1 cellular context compared by ENCODE assay signal in the genomic region with DNA sequence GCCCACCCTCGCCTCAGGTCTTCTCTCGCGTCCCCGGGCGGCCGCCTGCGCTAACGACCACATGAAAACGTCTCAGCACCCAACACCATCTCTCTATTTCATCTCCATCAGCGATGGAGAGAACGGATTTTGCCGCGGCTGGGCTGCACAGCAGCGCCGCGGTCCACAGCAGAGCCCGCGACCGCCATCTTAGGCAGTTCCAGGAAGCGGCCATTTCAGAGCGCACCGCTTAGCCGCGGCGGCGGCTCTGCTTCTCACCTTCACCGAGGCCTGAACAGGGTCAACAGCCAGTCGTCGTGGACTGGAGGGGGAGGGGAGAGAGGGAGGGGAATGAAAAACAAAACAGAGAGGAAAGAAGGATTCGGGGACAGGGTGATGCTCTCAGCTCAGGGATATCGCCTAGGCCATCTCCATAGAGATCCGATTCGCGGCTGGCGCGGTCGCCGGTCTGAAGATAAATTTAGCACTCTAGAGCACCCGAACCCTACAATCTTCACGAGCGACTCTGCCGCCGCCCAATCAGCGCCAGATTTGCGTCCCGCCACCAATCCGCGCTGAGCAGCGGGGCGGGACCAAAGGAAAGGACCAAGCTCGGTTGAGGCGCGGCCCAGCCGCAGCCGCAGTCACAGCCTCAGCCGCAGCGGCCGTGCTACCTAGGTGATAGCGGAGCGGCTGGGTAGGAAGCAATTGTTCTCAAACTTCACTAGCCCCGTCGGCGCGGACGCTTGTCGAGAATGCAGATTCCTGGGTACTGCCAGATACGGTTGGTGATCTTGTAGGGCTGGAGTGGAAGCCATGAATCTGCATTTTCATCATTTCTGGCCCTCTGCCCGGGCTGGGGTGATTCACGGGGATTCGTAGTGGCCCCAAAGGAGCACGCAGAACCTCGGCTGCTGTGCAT.
TF ChIP-seq lines count a peak whose summit lies in the region.

A gene (minus strand): TSS at position 450 of the 901 bp plus-strand sequence. CDS start 3,108 bp downstream, outside the sequence.

TF ChIP-seq in K562, 482 proteins besides CTCF, POLR2A, EP300 and RAD21 (continued from another document and continues in another):
- TF ChIP-seq, protein P1, sequence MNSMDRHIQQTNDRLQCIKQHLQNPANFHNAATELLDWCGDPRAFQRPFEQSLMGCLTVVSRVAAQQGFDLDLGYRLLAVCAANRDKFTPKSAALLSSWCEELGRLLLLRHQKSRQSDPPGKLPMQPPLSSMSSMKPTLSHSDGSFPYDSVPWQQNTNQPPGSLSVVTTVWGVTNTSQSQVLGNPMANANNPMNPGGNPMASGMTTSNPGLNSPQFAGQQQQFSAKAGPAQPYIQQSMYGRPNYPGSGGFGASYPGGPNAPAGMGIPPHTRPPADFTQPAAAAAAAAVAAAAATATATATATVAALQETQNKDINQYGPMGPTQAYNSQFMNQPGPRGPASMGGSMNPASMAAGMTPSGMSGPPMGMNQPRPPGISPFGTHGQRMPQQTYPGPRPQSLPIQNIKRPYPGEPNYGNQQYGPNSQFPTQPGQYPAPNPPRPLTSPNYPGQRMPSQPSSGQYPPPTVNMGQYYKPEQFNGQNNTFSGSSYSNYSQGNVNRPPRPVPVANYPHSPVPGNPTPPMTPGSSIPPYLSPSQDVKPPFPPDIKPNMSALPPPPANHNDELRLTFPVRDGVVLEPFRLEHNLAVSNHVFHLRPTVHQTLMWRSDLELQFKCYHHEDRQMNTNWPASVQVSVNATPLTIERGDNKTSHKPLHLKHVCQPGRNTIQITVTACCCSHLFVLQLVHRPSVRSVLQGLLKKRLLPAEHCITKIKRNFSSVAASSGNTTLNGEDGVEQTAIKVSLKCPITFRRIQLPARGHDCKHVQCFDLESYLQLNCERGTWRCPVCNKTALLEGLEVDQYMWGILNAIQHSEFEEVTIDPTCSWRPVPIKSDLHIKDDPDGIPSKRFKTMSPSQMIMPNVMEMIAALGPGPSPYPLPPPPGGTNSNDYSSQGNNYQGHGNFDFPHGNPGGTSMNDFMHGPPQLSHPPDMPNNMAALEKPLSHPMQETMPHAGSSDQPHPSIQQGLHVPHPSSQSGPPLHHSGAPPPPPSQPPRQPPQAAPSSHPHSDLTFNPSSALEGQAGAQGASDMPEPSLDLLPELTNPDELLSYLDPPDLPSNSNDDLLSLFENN (IDR thresholded peaks at IDR 0.05; ENCODE audit: low read depth in 2 of 2, low read length in 2 of 2): peak in 1 of 2 experiments; percentile 12; a peak in 2 of 4 replicates
- TF ChIP-seq ZNF583 (CRISPR knock-in tag; IDR thresholded peaks at IDR 0.05) (peak; percentile 68; the same call in 1 of the 2 replicates), SMAD4 (CRISPR knock-in tag; conservative IDR thresholded peaks at IDR 0.05) (peak; percentile 76), NFIC (IDR thresholded peaks at IDR 0.05) (peak; percentile 98), EHMT2 (IDR thresholded peaks at IDR 0.05) (peak; percentile 62; the same call in 1 of the 2 replicates), TSC22D4 (tag; IDR thresholded peaks at IDR 0.05) (no peak), HDAC1 (IDR thresholded peaks at IDR 0.05) (peak in 1 of 2 experiments; percentile 64; a peak in 2 of 4 replicates), ATF1 (CRISPR knock-in tag; IDR thresholded peaks at IDR 0.05) (no peak), ATF1 (tag; IDR thresholded peaks at IDR 0.05) (peak; percentile 73), ELF4 (CRISPR knock-in tag; IDR thresholded peaks at IDR 0.05) (0 out of 2 replicates have a peak, but pooled peaks have one; percentile 39), ZBTB1 (CRISPR knock-in tag; IDR thresholded peaks at IDR 0.05; ENCODE audit: borderline replicate concordance, low read depth) (0 out of 2 replicates have a peak, but pooled peaks have one; percentile 38), ZNF316 (IDR thresholded peaks at IDR 0.05) (peak; percentile 83), ZNF445 (CRISPR knock-in tag; IDR thresholded peaks at IDR 0.05; ENCODE audit: low read depth) (no peak), CSDE1 (IDR thresholded peaks at IDR 0.05) (peak; percentile 33 to 93; a peak in 2 of 4 replicates), KLF6 (CRISPR knock-in tag; IDR thresholded peaks at IDR 0.05; ENCODE audit: borderline replicate concordance) (0 out of 2 replicates have a peak, but pooled peaks have one; percentile 6), FOXP1 (CRISPR knock-in tag; IDR thresholded peaks at IDR 0.05) (no peak), HMG20B (CRISPR knock-in tag; IDR thresholded peaks at IDR 0.05) (no peak), CXXC5 (CRISPR knock-in tag; IDR thresholded peaks at IDR 0.05) (peak; percentile 82), ZNF57 (CRISPR knock-in tag; IDR thresholded peaks at IDR 0.05) (0 out of 2 replicates have a peak, but pooled peaks have one; percentile 58), ZNF561 (CRISPR knock-in tag; conservative IDR thresholded peaks at IDR 0.05) (no peak), ZBED1 (IDR thresholded peaks at IDR 0.05) (no peak), CBX3 (IDR thresholded peaks at IDR 0.05; ENCODE audit: borderline replicate concordance in 1 of 2, low read length in 2 of 2) (peak in 1 of 2 experiments; percentile 69; a peak in 1 of 3 replicates), TAF9B (IDR thresholded peaks at IDR 0.05; ENCODE audit: partially characterized antibody) (peak; percentile 68), ZNF584 (CRISPR knock-in tag; IDR thresholded peaks at IDR 0.05; ENCODE audit: low read depth) (0 out of 2 replicates have a peak, but pooled peaks have one; percentile 43), PHF20 (IDR thresholded peaks at IDR 0.05; ENCODE audit: partially characterized antibody) (peak; percentile 66), ZNF644 (tag; IDR thresholded peaks at IDR 0.05; ENCODE audit: low read depth) (0 out of 2 replicates have a peak, but pooled peaks have one; percentile 63), HDAC2 (IDR thresholded peaks at IDR 0.05) (peak; percentile 58; the same call in 1 of the 2 replicates), NFYB (IDR thresholded peaks at IDR 0.05; ENCODE audit: extremely low read depth, insufficient read length) (peak; percentile 53), POLR3A (IDR thresholded peaks at IDR 0.05; ENCODE audit: borderline replicate concordance, extremely low read depth, insufficient read depth, insufficient read length) (no peak), FOXK2 (conservative IDR thresholded peaks at IDR 0.05 in 1 of 2, IDR thresholded peaks at IDR 0.05 in 1 of 2; ENCODE audit: low read depth in 2 of 2) (peak in 1 of 2 experiments; percentile 75; a peak in 3 of 4 replicates), ZSCAN29 (IDR thresholded peaks at IDR 0.05) (peak; percentile 75; the same call in 1 of the 2 replicates), L3MBTL2 (IDR thresholded peaks at IDR 0.05) (peak; percentile 63; the same call in 1 of the 2 replicates), ZNF76 (CRISPR knock-in tag; IDR thresholded peaks at IDR 0.05; ENCODE audit: borderline replicate concordance) (0 out of 2 replicates have a peak, but pooled peaks have one; percentile 54), KDM4B (IDR thresholded peaks at IDR 0.05; ENCODE audit: borderline replicate concordance in 2 of 2, low read depth in 1 of 2) (peak in 1 of 2 experiments; percentile 54; a peak in 1 of 4 replicates)
- TF ChIP-seq, protein P2, sequence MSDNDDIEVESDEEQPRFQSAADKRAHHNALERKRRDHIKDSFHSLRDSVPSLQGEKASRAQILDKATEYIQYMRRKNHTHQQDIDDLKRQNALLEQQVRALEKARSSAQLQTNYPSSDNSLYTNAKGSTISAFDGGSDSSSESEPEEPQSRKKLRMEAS (CRISPR knock-in tag; IDR thresholded peaks at IDR 0.05): no peak
- TF ChIP-seq, protein P3, sequence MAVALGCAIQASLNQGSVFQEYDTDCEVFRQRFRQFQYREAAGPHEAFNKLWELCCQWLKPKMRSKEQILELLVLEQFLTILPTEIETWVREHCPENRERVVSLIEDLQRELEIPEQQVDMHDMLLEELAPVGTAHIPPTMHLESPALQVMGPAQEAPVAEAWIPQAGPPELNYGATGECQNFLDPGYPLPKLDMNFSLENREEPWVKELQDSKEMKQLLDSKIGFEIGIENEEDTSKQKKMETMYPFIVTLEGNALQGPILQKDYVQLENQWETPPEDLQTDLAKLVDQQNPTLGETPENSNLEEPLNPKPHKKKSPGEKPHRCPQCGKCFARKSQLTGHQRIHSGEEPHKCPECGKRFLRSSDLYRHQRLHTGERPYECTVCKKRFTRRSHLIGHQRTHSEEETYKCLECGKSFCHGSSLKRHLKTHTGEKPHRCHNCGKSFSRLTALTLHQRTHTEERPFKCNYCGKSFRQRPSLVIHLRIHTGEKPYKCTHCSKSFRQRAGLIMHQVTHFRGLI (CRISPR knock-in tag; IDR thresholded peaks at IDR 0.05): 0 out of 2 replicates have a peak, but pooled peaks have one; percentile 31
- TF ChIP-seq, protein P4, sequence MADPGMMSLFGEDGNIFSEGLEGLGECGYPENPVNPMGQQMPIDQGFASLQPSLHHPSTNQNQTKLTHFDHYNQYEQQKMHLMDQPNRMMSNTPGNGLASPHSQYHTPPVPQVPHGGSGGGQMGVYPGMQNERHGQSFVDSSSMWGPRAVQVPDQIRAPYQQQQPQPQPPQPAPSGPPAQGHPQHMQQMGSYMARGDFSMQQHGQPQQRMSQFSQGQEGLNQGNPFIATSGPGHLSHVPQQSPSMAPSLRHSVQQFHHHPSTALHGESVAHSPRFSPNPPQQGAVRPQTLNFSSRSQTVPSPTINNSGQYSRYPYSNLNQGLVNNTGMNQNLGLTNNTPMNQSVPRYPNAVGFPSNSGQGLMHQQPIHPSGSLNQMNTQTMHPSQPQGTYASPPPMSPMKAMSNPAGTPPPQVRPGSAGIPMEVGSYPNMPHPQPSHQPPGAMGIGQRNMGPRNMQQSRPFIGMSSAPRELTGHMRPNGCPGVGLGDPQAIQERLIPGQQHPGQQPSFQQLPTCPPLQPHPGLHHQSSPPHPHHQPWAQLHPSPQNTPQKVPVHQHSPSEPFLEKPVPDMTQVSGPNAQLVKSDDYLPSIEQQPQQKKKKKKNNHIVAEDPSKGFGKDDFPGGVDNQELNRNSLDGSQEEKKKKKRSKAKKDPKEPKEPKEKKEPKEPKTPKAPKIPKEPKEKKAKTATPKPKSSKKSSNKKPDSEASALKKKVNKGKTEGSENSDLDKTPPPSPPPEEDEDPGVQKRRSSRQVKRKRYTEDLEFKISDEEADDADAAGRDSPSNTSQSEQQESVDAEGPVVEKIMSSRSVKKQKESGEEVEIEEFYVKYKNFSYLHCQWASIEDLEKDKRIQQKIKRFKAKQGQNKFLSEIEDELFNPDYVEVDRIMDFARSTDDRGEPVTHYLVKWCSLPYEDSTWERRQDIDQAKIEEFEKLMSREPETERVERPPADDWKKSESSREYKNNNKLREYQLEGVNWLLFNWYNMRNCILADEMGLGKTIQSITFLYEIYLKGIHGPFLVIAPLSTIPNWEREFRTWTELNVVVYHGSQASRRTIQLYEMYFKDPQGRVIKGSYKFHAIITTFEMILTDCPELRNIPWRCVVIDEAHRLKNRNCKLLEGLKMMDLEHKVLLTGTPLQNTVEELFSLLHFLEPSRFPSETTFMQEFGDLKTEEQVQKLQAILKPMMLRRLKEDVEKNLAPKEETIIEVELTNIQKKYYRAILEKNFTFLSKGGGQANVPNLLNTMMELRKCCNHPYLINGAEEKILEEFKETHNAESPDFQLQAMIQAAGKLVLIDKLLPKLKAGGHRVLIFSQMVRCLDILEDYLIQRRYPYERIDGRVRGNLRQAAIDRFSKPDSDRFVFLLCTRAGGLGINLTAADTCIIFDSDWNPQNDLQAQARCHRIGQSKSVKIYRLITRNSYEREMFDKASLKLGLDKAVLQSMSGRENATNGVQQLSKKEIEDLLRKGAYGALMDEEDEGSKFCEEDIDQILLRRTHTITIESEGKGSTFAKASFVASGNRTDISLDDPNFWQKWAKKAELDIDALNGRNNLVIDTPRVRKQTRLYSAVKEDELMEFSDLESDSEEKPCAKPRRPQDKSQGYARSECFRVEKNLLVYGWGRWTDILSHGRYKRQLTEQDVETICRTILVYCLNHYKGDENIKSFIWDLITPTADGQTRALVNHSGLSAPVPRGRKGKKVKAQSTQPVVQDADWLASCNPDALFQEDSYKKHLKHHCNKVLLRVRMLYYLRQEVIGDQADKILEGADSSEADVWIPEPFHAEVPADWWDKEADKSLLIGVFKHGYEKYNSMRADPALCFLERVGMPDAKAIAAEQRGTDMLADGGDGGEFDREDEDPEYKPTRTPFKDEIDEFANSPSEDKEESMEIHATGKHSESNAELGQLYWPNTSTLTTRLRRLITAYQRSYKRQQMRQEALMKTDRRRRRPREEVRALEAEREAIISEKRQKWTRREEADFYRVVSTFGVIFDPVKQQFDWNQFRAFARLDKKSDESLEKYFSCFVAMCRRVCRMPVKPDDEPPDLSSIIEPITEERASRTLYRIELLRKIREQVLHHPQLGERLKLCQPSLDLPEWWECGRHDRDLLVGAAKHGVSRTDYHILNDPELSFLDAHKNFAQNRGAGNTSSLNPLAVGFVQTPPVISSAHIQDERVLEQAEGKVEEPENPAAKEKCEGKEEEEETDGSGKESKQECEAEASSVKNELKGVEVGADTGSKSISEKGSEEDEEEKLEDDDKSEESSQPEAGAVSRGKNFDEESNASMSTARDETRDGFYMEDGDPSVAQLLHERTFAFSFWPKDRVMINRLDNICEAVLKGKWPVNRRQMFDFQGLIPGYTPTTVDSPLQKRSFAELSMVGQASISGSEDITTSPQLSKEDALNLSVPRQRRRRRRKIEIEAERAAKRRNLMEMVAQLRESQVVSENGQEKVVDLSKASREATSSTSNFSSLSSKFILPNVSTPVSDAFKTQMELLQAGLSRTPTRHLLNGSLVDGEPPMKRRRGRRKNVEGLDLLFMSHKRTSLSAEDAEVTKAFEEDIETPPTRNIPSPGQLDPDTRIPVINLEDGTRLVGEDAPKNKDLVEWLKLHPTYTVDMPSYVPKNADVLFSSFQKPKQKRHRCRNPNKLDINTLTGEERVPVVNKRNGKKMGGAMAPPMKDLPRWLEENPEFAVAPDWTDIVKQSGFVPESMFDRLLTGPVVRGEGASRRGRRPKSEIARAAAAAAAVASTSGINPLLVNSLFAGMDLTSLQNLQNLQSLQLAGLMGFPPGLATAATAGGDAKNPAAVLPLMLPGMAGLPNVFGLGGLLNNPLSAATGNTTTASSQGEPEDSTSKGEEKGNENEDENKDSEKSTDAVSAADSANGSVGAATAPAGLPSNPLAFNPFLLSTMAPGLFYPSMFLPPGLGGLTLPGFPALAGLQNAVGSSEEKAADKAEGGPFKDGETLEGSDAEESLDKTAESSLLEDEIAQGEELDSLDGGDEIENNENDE (IDR thresholded peaks at IDR 0.05; ENCODE audit: low read depth, low read length): no peak
- TF ChIP-seq, protein P5, sequence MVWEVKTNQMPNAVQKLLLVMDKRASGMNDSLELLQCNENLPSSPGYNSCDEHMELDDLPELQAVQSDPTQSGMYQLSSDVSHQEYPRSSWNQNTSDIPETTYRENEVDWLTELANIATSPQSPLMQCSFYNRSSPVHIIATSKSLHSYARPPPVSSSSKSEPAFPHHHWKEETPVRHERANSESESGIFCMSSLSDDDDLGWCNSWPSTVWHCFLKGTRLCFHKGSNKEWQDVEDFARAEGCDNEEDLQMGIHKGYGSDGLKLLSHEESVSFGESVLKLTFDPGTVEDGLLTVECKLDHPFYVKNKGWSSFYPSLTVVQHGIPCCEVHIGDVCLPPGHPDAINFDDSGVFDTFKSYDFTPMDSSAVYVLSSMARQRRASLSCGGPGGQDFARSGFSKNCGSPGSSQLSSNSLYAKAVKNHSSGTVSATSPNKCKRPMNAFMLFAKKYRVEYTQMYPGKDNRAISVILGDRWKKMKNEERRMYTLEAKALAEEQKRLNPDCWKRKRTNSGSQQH (CRISPR knock-in tag; IDR thresholded peaks at IDR 0.05): peak; percentile 40; the same call in 1 of the 2 replicates
- TF ChIP-seq, protein P6, sequence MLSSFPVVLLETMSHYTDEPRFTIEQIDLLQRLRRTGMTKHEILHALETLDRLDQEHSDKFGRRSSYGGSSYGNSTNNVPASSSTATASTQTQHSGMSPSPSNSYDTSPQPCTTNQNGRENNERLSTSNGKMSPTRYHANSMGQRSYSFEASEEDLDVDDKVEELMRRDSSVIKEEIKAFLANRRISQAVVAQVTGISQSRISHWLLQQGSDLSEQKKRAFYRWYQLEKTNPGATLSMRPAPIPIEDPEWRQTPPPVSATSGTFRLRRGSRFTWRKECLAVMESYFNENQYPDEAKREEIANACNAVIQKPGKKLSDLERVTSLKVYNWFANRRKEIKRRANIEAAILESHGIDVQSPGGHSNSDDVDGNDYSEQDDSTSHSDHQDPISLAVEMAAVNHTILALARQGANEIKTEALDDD (IDR thresholded peaks at IDR 0.05): 0 out of 2 replicates have a peak, but pooled peaks have one; percentile 15
